ENCODE assay signal across 1 cellular context in genomic region chrX:15674899-15675489, GRCh38.
A peak's percentile ranks its signal among the peaks of the same experiment; 100 is the strongest.
TF ChIP-seq lines count a peak whose summit lies in the region.

No MANE protein-coding gene starts in this region.

TF ChIP-seq in H1, 55 proteins besides CTCF, POLR2A, EP300 and RAD21 (continued from another document):
- TF ChIP-seq ATF2 (IDR thresholded peaks at IDR 0.05; ENCODE audit: low read length) = peak; percentile 65; the same call in 1 of the 2 replicates
- peak; percentile 21 for TF ChIP-seq TBP (IDR thresholded peaks at IDR 0.05; ENCODE audit: low read depth, low read length)
- peak; percentile 59 for TF ChIP-seq POLR2AphosphoS5 (IDR thresholded peaks at IDR 0.05; ENCODE audit: low read depth, low read length)
- peak; percentile 16; the same call in 1 of the 2 replicates for TF ChIP-seq E2F6 (IDR thresholded peaks at IDR 0.05)
- peak; percentile 1 for TF ChIP-seq MAX (IDR thresholded peaks at IDR 0.05)
- TF ChIP-seq CREB1 (IDR thresholded peaks at IDR 0.05) = peak; percentile 88
- TF ChIP-seq CTBP2 (IDR thresholded peaks at IDR 0.05; ENCODE audit: borderline replicate concordance, insufficient read depth, insufficient read length, low read length) = no peak
- peak; percentile 43 for TF ChIP-seq KDM4A (IDR thresholded peaks at IDR 0.05; ENCODE audit: low read depth, low read length, severe bottlenecking)
- TF ChIP-seq SP4 (IDR thresholded peaks at IDR 0.05; ENCODE audit: low read length) = 0 out of 2 replicates have a peak, but pooled peaks have one; percentile 21
